In the genomic region with DNA sequence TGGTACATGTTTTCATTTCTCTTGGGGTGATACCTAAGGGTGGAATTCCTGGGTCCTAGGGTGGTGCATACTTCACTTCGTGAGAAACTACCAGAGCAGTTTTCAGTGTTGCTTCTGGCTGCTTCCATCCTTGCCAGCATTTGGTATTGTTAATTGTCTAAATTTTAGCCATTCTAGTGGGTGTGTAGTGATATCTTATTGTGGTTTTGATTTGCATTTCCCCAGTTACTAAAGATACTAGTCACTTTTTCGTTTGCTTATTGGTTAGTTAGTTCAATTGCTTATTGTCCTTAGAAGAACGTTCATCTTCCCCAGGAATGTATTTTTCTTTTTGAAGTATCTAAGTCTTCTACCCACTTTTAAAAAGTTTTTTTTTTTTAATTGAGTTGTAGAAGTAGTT, we compare ENCODE assay signal across 29 cellular contexts.
"Had no signal": no experiment of that assay in that cellular context is flagged by ENCODE, and none has a peak within 500 bp of the region (broad histone marks: within the 10 kb centered on the region; RNA-seq: fewer than 3 reads in every experiment).

No MANE protein-coding gene starts in this region.

- ATAC-seq: foreskin keratinocyte; heart right ventricle; left ventricle myocardium superior; lower lobe of right lung; naive thymus-derived CD8-positive, alpha-beta T cell; psoas muscle; right cardiac atrium; stimulated activated memory B cell treated with anti-CD40 and anti-IgM and Interleukin-4, amounts not matched to agents 10 μg/mL and 1 μg/mL and 100 μg/mL, for 72 hours; stimulated activated naive CD8-positive, alpha-beta T cell treated with anti-CD3 and anti-CD28 coated beads, Interleukin-15, Interleukin-2, amounts not matched to agents 100 U/mL and 50 U/mL, for 24 hours had no signal

- H3K4me3 ChIP-seq: colonic mucosa, esophagus muscularis mucosa, heart right ventricle, lower lobe of right lung, ovary, psoas muscle, skin epidermis, spleen, testis, tibial artery, upper lobe of left lung had no signal

- H3K27ac ChIP-seq: colonic mucosa, epithelial cell of prostate, esophagus muscularis mucosa, foreskin keratinocyte, heart right ventricle, lower lobe of right lung, ovary, psoas muscle, skin epidermis, spleen, testis, tibial artery, upper lobe of left lung had no signal

- FAIRE-seq: urothelium cell line had no signal

- H3K27me3 ChIP-seq: colonic mucosa, esophagus muscularis mucosa, foreskin keratinocyte, heart right ventricle, ovary, spleen, testis, tibial artery, upper lobe of left lung had no signal

- H3K9me3 ChIP-seq: colonic mucosa, esophagus muscularis mucosa, heart right ventricle, lower lobe of right lung, ovary, psoas muscle, spleen, testis, tibial artery, upper lobe of left lung had no signal

- H3K36me3 ChIP-seq: colonic mucosa, esophagus muscularis mucosa, heart right ventricle, lower lobe of right lung, ovary, spleen, tibial artery, upper lobe of left lung had no signal

- DNase-seq: colonic mucosa; effector CD8-positive, alpha-beta T cell; endodermal cell; foreskin keratinocyte; glutamatergic neuron; heart right ventricle; hippocampal formation; islet precursor cell; left ventricle myocardium superior; lower lobe of right lung; naive thymus-derived CD8-positive, alpha-beta T cell; nephron progenitor cell; nucleus accumbens; ovary; posterior cingulate gyrus; psoas muscle; right cardiac atrium; spleen; stimulated activated CD4-positive, alpha-beta T cell treated with anti-CD3 and anti-CD28 coated beads, Interleukin-4, amount 100 ng/mL, for 4 hours; stimulated activated naive CD8-positive, alpha-beta T cell treated with anti-CD3 and anti-CD28 coated beads, Interleukin-15, Interleukin-2, amounts not matched to agents 100 U/mL and 50 U/mL, for 24 hours; substantia nigra; testis; tibial artery; upper lobe of left lung had no signal

- H3K4me1 ChIP-seq: colonic mucosa, foreskin keratinocyte, testis had no signal
